17 cellular contexts compared by ENCODE assay signal in genomic region chr14:100693877-100694578, GRCh38. TPM values are rescaled to one million over a fixed set of nuclear protein-coding genes. Genes with fewer than 3 reads are reported as not detected.
A peak's percentile ranks its signal among the peaks of the same experiment; 100 is the strongest.
DNase-seq lines count a peak whose midpoint lies in the region; ATAC-seq, FAIRE-seq and TF ChIP-seq lines count a peak whose summit lies in the region.
"Had no signal": no experiment of that assay in that cellular context is flagged by ENCODE, and none has a peak within 500 bp of the region (broad histone marks: within the 10 kb centered on the region; RNA-seq: fewer than 3 reads in every experiment).

No MANE protein-coding gene starts in this region.

- H3K9me3 Mint-ChIP-seq in HFFc6: no peaks in the 10 kb centered on the region
- no peaks in the 10 kb centered on the region for H3K9me3 Mint-ChIP-seq in nephron
- H3K9me3 Mint-ChIP-seq: CD8-positive, alpha-beta memory T cell had no signal

- H3K9me3 ChIP-seq in A549 (no peaks in the 10 kb centered on the region), sigmoid colon (no peaks in the 10 kb centered on the region)
- H3K9me3 ChIP-seq: BLaER1 treated with 17β-estradiol and CSF1 and Interleukin-3, amounts not matched to agents 10 nM and 100 nM had no signal

- H3K4me2 ChIP-seq in A549: peak overlapping the region; percentile 74

- CTCF ChIA-PET in A549 (lab: Yijun Ruan, JAX): interaction anchor here (0.7 to 3.0 kb wide), 3 partner anchors 31 to 37 kb away, joined by 3 to 11 read pairs (median 5); no protein-coding TSS in a partner anchor

- intact Hi-C loops in sigmoid colon (cut with DNase I): no loop called here

- TF ChIP-seq EP300 in A549 (IDR thresholded peaks at IDR 0.05) (no peak), sigmoid colon (IDR thresholded peaks at IDR 0.05) (no peak)

- POLR2A ChIA-PET in A549 (lab: Yijun Ruan, JAX): interaction anchor here (0.8 kb wide), 1 partner anchor 133 kb away, joined by 4 read pairs; no protein-coding TSS in a partner anchor

- no peak for ATAC-seq in A549

- TF ChIP-seq POLR2A in A549 (IDR thresholded peaks at IDR 0.05; ENCODE audit: low read length): no peak
- TF ChIP-seq POLR2A in sigmoid colon (IDR thresholded peaks at IDR 0.05): no peak

- DNase-seq in A549 (ENCODE audit: low read depth in 1 of 2, low spot score in 1 of 2) (no peak), HFFc6 (no peak), epithelial cell of prostate (ENCODE audit: low read depth, low spot score) (no peak), sigmoid colon (no peak), H4 (ENCODE audit: low spot score) (no peak), hepatic stellate cell (ENCODE audit: low spot score) (no peak)
- no peak for DNase-seq in NK-92 treated with Interleukin-12 subunit alpha and Interleukin-12 subunit beta, amount 100 ng/mL, for 24 hours (lab: John Stamatoyannopoulos, UW)
- DNase-seq: CD8-positive, alpha-beta memory T cell; H7; MV-4-11; NCI-H2171 treated with DMSO at 0.1 percent for 48 hours had no signal

- H3K4me3 ChIP-seq in A549: no peak overlapping the region
- no peak overlapping the region for H3K4me3 ChIP-seq in sigmoid colon
- H3K4me3 ChIP-seq: BLaER1 treated with 17β-estradiol and CSF1 and Interleukin-3, amounts not matched to agents 10 nM and 100 nM had no signal

- FAIRE-seq in A549 (lab: Jason Lieb, UNC): no peak
- FAIRE-seq: A204.1, GM12892, GM19239 had no signal

- peaks cover 0 to 25% (median 0%) of the 10 kb centered on the region in 3 donors for H3K27me3 ChIP-seq in sigmoid colon
- H3K27me3 ChIP-seq: BLaER1 treated with 17β-estradiol and CSF1 and Interleukin-3, amounts not matched to agents 10 nM and 100 nM had no signal

- H3K4me1 ChIP-seq in A549 (peaks cover 27% of the 10 kb centered on the region), sigmoid colon (peaks cover 0 to 10% (median 0%) of the 10 kb centered on the region in 4 donors)

- H3K36me3 ChIP-seq in sigmoid colon: no peaks in the 10 kb centered on the region
- H3K36me3 ChIP-seq: BLaER1 treated with 17β-estradiol and CSF1 and Interleukin-3, amounts not matched to agents 10 nM and 100 nM had no signal

- TF ChIP-seq RAD21 in A549 (conservative IDR thresholded peaks at IDR 0.05 in 1 of 2, IDR thresholded peaks at IDR 0.05 in 1 of 2): no peak

- H3K4me3 Mint-ChIP-seq in HFFc6 (no peak overlapping the region), nephron (no peak overlapping the region)
- H3K4me3 Mint-ChIP-seq: CD8-positive, alpha-beta memory T cell had no signal

- H3K27me3 Mint-ChIP-seq in HFFc6 (ENCODE audit: insufficient read depth) (no peaks in the 10 kb centered on the region; the same call in 1 of the 2 replicates), nephron (ENCODE audit: low read depth) (peaks cover 29% of the 10 kb centered on the region)

- H3K27ac Mint-ChIP-seq in HFFc6 (peak overlapping the region; percentile 99), nephron (peak overlapping the region in 2 of 3 experiments; percentile 37 to 69)
- H3K27ac Mint-ChIP-seq: CD8-positive, alpha-beta memory T cell had no signal

- WGBS in A549 (ENCODE audit: missing lambda C conversion rate): 88% methylated on average over 13 of the region's 23 CpGs
- 74 to 85% methylated on average over 22 to 23 of the region's 23 CpGs for WGBS in sigmoid colon, 2 donors

- H3K36me3 Mint-ChIP-seq in HFFc6 (ENCODE audit: low read depth) (no peaks in the 10 kb centered on the region), nephron (ENCODE audit: low read depth) (no peaks in the 10 kb centered on the region)
- H3K36me3 Mint-ChIP-seq: CD8-positive, alpha-beta memory T cell had no signal

- peak overlapping the region; percentile 86 to 96 for H3K27ac ChIP-seq in A549
- H3K27ac ChIP-seq in epithelial cell of prostate: peak overlapping the region; percentile 91
- no peak overlapping the region for H3K27ac ChIP-seq in sigmoid colon
- H3K27ac ChIP-seq: BLaER1 treated with 17β-estradiol and CSF1 and Interleukin-3, amounts not matched to agents 10 nM and 100 nM; HL-60 had no signal

- H3K4me1 Mint-ChIP-seq in HFFc6 (ENCODE audit: low read depth) (peaks cover 67% of the 10 kb centered on the region), nephron (peaks cover 62% of the 10 kb centered on the region)
- H3K4me1 Mint-ChIP-seq: CD8-positive, alpha-beta memory T cell had no signal

- TF ChIP-seq CTCF in A549 (IDR thresholded peaks at IDR 0.05) (no peak), HFFc6 (IDR thresholded peaks at IDR 0.05) (no peak), nephron (IDR thresholded peaks at IDR 0.05; ENCODE audit: unreplicated experiment in 3 of 3) (no peak), sigmoid colon (IDR thresholded peaks at IDR 0.05) (no peak)

TF ChIP-seq in A549, 52 proteins besides CTCF, POLR2A, EP300 and RAD21:
- no peak for TF ChIP-seq TP53 (CRISPR knock-in tag; IDR thresholded peaks at IDR 0.05)
- no peak for TF ChIP-seq FOSB (CRISPR knock-in tag; IDR thresholded peaks at IDR 0.05)
- no peak for TF ChIP-seq E2F6 (IDR thresholded peaks at IDR 0.05; ENCODE audit: borderline replicate concordance, low read depth)
- TF ChIP-seq CHD4 (IDR thresholded peaks at IDR 0.05; ENCODE audit: borderline replicate concordance): no peak
- TF ChIP-seq, protein P1, sequence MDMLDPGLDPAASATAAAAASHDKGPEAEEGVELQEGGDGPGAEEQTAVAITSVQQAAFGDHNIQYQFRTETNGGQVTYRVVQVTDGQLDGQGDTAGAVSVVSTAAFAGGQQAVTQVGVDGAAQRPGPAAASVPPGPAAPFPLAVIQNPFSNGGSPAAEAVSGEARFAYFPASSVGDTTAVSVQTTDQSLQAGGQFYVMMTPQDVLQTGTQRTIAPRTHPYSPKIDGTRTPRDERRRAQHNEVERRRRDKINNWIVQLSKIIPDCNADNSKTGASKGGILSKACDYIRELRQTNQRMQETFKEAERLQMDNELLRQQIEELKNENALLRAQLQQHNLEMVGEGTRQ (IDR thresholded peaks at IDR 0.05): no peak
- TF ChIP-seq BHLHE40 (IDR thresholded peaks at IDR 0.05; ENCODE audit: low read depth, low read length): no peak
- TF ChIP-seq NR3C1 (IDR thresholded peaks at IDR 0.05): no peak
- TF ChIP-seq NPAS2 (CRISPR knock-in tag; IDR thresholded peaks at IDR 0.05; ENCODE audit: borderline replicate concordance): no peak
- no peak for TF ChIP-seq REST (IDR thresholded peaks at IDR 0.05)
- no peak for TF ChIP-seq MYC (IDR thresholded peaks at IDR 0.05; ENCODE audit: borderline replicate concordance, low read length)
- TF ChIP-seq PBX3 (IDR thresholded peaks at IDR 0.05): no peak
- no peak for TF ChIP-seq HOXB5 (CRISPR knock-in tag; IDR thresholded peaks at IDR 0.05)
- TF ChIP-seq ZFP36 (IDR thresholded peaks at IDR 0.05; ENCODE audit: borderline replicate concordance, partially characterized antibody): no peak
- TF ChIP-seq JUN (IDR thresholded peaks at IDR 0.05): no peak

RNA-seq across cellular contexts. Expression of gene DLK1, which starts 32.7 kb away (rescaled TPM):
- polyA plus RNA-seq in A549 (2011; rRNA removed) (0.13 TPM in 1 of 2 replicates, not detected in the other), A549 (2017; fragmentation: RNase III; extraction: RNeasy Plus Mini Kit Qiagen cat#74134 plus additional on column Dnase treatment) (0.06 to 0.08 TPM in 2 of 3 replicates, not detected in the other), sigmoid colon (1 to 10 TPM in 1 of 3 donors, under 1 TPM in 1, not detected in 1; 0.46 to 1.2 TPM)
- 0.04 and 0.10 TPM in 2 replicates for polyA plus RNA-seq in A549 (2012; cell fraction: cytosol; rRNA removed)
- polyA plus RNA-seq in A549 (2012; cell fraction: nucleus; rRNA removed): 0.08 TPM in 1 of 2 replicates, not detected in the other
- not detected in 2 replicates for polyA minus RNA-seq in A549 (2011; rRNA and poly(A)+ RNA removed)
- total RNA-seq in HFFc6 (2021; fragmentation: NEBNext Ultra II Directional; extraction: Animal tissue kit (Norgen Biotek cat#: 25700)): not detected
- under 1 TPM in 1 of 4 donors, not detected in 3; 0.36 TPM for total RNA-seq in sigmoid colon
- total RNA-seq in H4 (2014; rRNA removed; shearing (Covaris generic)): not detected in 2 replicates
- total RNA-seq: CD8-positive, alpha-beta memory T cell had no signal
- polyA plus RNA-seq: CD8-positive, alpha-beta memory T cell had no signal

Comparison
In these comparisons a context has a peak if more than half of its experiments do, and no peak if none do; other contexts are left out.
1. H3K27ac ChIP-seq: peak in A549 (2 of 2) and epithelial cell of prostate (single experiment); none in sigmoid colon (0 of 4).